In the genomic region with DNA sequence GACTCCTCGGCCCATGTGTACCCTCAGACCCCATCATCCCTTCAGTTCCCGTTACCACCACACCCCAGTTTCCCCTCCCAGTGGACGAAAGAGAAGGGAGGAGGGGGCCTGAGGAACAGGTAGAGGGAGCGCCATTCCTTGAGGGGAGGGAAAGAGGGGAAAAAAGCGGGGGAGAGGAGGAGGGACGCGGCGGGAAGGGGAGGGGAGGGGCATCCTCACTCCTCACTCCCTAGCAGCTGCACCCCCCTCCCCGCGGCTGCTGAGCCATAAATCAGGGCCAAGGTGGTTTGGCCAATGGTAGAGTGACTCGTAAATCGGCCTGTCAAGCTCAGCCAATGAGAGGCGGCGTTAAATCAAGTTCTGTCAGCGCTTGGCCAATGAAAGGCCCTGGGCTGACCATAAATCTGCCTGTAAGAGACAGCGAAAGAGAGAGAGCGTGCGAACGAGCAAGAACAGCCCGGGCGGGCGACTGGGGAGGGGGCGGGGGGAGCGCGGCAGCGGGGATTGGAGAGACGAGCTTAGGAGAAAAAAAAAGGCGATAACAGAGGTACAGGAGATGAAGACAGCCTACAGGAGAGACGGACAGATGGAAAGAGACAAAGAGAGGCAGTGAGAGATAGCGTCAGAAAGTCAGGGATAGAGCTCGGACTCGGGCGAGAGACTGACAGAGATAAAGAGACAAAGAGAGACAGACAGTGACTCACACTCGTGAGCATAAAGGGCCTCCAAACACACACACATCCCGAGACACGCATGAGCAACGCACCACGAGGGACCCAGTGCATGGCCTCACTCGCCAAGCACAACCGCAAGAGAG, we compare ENCODE assay signal across 9 cellular contexts. TPM values are rescaled to one million over a fixed set of nuclear protein-coding genes. Genes with fewer than 3 reads are reported as not detected.
DNase-seq lines count a peak whose midpoint lies in the region; ATAC-seq and TF ChIP-seq lines count a peak whose summit lies in the region.
"Had no signal": no experiment of that assay in that cellular context is flagged by ENCODE, and none has a peak within 500 bp of the region (broad histone marks: within the 10 kb centered on the region; RNA-seq: fewer than 3 reads in every experiment).

No MANE protein-coding gene starts in this region.

- ATAC-seq in GM19372 (IDR thresholded peaks at IDR 0.05; ENCODE audit: low read depth, unreplicated experiment) (peak; percentile 99), HG03520 (IDR thresholded peaks at IDR 0.05; ENCODE audit: unreplicated experiment) (peak; percentile 97)

- H3K36me3 Mint-ChIP-seq in activated CD4-positive, alpha-beta T cell treated with anti-CD3 and anti-CD28 coated beads, Interleukin-2, amount 10 ng/mL, durations not matched to agents 7 days and 5 days (ENCODE audit: low read depth): no peaks in the 10 kb centered on the region

- H3K9me3 Mint-ChIP-seq in activated CD4-positive, alpha-beta T cell treated with anti-CD3 and anti-CD28 coated beads, Interleukin-2, amount 10 ng/mL, durations not matched to agents 7 days and 5 days: no peaks in the 10 kb centered on the region
- H3K9me3 Mint-ChIP-seq: dendritic cell treated with granulocyte-macrophage colony-stimulating factor and Interleukin-4, amounts not matched to agents 40 ng/mL and 50 ng/mL, for 4 days had no signal

- no peaks in the 10 kb centered on the region for H3K36me3 ChIP-seq in liver (ENCODE audit: control insufficient read depth in 4 of 4, insufficient read depth in 3 of 4, low read depth in 1 of 4, low read length in 3 of 4)

- no peak for TF ChIP-seq CTCF in liver (IDR thresholded peaks at IDR 0.05; ENCODE audit: low read depth, low read length, missing input control)

- no peak overlapping the region for H3K4me3 Mint-ChIP-seq in activated CD4-positive, alpha-beta T cell treated with anti-CD3 and anti-CD28 coated beads, Interleukin-2, amount 10 ng/mL, durations not matched to agents 7 days and 5 days
- H3K4me3 Mint-ChIP-seq: dendritic cell treated with granulocyte-macrophage colony-stimulating factor and Interleukin-4, amounts not matched to agents 40 ng/mL and 50 ng/mL, for 4 days had no signal

- peak overlapping the region; percentile 76 to 90 for H3K27ac ChIP-seq in liver (ENCODE audit: low read depth in 1 of 2, low read length in 2 of 2)

- H3K9ac ChIP-seq in liver (ENCODE audit: low read depth in 1 of 2, low read length in 2 of 2): peak overlapping the region; percentile 67 to 93

- TF ChIP-seq RAD21 in liver (IDR thresholded peaks at IDR 0.05): peak in 1 of 2 donors; percentile 47

- H3K27ac Mint-ChIP-seq in activated CD4-positive, alpha-beta T cell treated with anti-CD3 and anti-CD28 coated beads, Interleukin-2, amount 10 ng/mL, durations not matched to agents 7 days and 5 days: no peak overlapping the region
- H3K27ac Mint-ChIP-seq: dendritic cell treated with granulocyte-macrophage colony-stimulating factor and Interleukin-4, amounts not matched to agents 40 ng/mL and 50 ng/mL, for 4 days had no signal

- peaks cover 6 to 26% (median 10%) of the 10 kb centered on the region in 4 donors for H3K4me1 ChIP-seq in liver (ENCODE audit: control insufficient read depth in 4 of 4, insufficient read depth in 4 of 4, low read length in 3 of 4)

- peak overlapping the region; percentile 61 to 82 (median 63) for H3K4me3 ChIP-seq in liver (ENCODE audit: low read depth in 1 of 3, low read length in 3 of 3)

- H3K27me3 ChIP-seq in liver (ENCODE audit: control insufficient read depth in 4 of 4, insufficient read depth in 4 of 4, low read length in 3 of 4): no peaks in the 10 kb centered on the region

- CTCF ChIA-PET in activated CD4-positive, alpha-beta T cell treated with anti-CD3 and anti-CD28 coated beads, Interleukin-2, amount 10 ng/mL, durations not matched to agents 7 days and 5 days (lab: Charles Lee): interaction anchor here (0.7 to 3.3 kb wide), 20 partner anchors 9 to 158 kb away, joined by 3 to 14 read pairs (median 4); a partner anchor contains a TSS

- DNase-seq in C1 segment of cervical spinal cord (lab: John Stamatoyannopoulos, UW): peak; percentile 73 to 99 (median 95)
- peak; percentile 98 for DNase-seq in NCI-H526 treated with DMSO at 0.1 percent for 48 hours (lab: John Stamatoyannopoulos, UW)
- DNase-seq in activated CD4-positive, alpha-beta T cell treated with anti-CD3 and anti-CD28 coated beads, Interleukin-2, amount 10 ng/mL, durations not matched to agents 7 days and 5 days: peak; percentile 98
- peak; percentile 99 to 100 for DNase-seq in dermis microvascular lymphatic vessel endothelial cell (ENCODE audit: low read depth in 2 of 2)
- peak; percentile 84 for DNase-seq in stimulated activated CD4-positive, alpha-beta T cell treated with anti-CD3 and anti-CD28 coated beads, Interleukin-4, amount 100 ng/mL, for 1 hour

- peaks cover 30% of the 10 kb centered on the region for H3K4me1 Mint-ChIP-seq in activated CD4-positive, alpha-beta T cell treated with anti-CD3 and anti-CD28 coated beads, Interleukin-2, amount 10 ng/mL, durations not matched to agents 7 days and 5 days

- H3K27me3 Mint-ChIP-seq in activated CD4-positive, alpha-beta T cell treated with anti-CD3 and anti-CD28 coated beads, Interleukin-2, amount 10 ng/mL, durations not matched to agents 7 days and 5 days: no peaks in the 10 kb centered on the region
- H3K27me3 Mint-ChIP-seq: dendritic cell treated with granulocyte-macrophage colony-stimulating factor and Interleukin-4, amounts not matched to agents 40 ng/mL and 50 ng/mL, for 4 days had no signal

- H3K9me3 ChIP-seq in liver (ENCODE audit: control insufficient read depth in 4 of 4, low read length in 3 of 4): no peaks in the 10 kb centered on the region

- WGBS in liver: 2% methylated on average over 40 of the region's 40 CpGs

- POLR2A ChIA-PET in activated CD4-positive, alpha-beta T cell treated with anti-CD3 and anti-CD28 coated beads, Interleukin-2, amount 10 ng/mL, durations not matched to agents 7 days and 5 days (lab: Charles Lee): interaction anchor here (0.6 to 1.7 kb wide), 7 partner anchors 22 to 700 kb away, joined by 3 to 5 read pairs (median 3); a partner anchor contains a TSS

TF ChIP-seq in liver, 16 proteins besides CTCF, POLR2A, EP300 and RAD21 (continues in another document):
- TF ChIP-seq, protein P1, sequence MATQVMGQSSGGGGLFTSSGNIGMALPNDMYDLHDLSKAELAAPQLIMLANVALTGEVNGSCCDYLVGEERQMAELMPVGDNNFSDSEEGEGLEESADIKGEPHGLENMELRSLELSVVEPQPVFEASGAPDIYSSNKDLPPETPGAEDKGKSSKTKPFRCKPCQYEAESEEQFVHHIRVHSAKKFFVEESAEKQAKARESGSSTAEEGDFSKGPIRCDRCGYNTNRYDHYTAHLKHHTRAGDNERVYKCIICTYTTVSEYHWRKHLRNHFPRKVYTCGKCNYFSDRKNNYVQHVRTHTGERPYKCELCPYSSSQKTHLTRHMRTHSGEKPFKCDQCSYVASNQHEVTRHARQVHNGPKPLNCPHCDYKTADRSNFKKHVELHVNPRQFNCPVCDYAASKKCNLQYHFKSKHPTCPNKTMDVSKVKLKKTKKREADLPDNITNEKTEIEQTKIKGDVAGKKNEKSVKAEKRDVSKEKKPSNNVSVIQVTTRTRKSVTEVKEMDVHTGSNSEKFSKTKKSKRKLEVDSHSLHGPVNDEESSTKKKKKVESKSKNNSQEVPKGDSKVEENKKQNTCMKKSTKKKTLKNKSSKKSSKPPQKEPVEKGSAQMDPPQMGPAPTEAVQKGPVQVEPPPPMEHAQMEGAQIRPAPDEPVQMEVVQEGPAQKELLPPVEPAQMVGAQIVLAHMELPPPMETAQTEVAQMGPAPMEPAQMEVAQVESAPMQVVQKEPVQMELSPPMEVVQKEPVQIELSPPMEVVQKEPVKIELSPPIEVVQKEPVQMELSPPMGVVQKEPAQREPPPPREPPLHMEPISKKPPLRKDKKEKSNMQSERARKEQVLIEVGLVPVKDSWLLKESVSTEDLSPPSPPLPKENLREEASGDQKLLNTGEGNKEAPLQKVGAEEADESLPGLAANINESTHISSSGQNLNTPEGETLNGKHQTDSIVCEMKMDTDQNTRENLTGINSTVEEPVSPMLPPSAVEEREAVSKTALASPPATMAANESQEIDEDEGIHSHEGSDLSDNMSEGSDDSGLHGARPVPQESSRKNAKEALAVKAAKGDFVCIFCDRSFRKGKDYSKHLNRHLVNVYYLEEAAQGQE (IDR thresholded peaks at IDR 0.05): peak; percentile 43
- TF ChIP-seq RXRA (IDR thresholded peaks at IDR 0.05) (peak; percentile 40 to 45), SP1 (IDR thresholded peaks at IDR 0.05) (peak; percentile 99), NR2F2 (IDR thresholded peaks at IDR 0.05) (peak; percentile 14)
- TF ChIP-seq, protein P2, sequence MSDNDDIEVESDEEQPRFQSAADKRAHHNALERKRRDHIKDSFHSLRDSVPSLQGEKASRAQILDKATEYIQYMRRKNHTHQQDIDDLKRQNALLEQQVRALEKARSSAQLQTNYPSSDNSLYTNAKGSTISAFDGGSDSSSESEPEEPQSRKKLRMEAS (IDR thresholded peaks at IDR 0.05): peak; percentile 23

RNA-seq across cellular contexts. Expression of a gene that starts 5.1 kb away (rescaled TPM):
- under 1 TPM; 0.15 to 0.33 TPM for total RNA-seq in activated CD4-positive, alpha-beta T cell treated with anti-CD3 and anti-CD28 coated beads, Interleukin-2, amount 10 ng/mL, durations not matched to agents 7 days and 5 days
- total RNA-seq in dermis microvascular lymphatic vessel endothelial cell (not detected in 2 replicates), liver (under 1 TPM; 0.33 to 0.37 TPM)
- under 1 TPM in 1 of 2 donors, not detected in 1; 0.09 TPM for polyA plus RNA-seq in liver

RNA-seq across cellular contexts. Expression of a gene that starts 25.4 kb away (rescaled TPM):
- 1 to 10 TPM in 1 of 2 experiments, under 1 TPM in 1; 0.48 to 1.3 TPM for total RNA-seq in activated CD4-positive, alpha-beta T cell treated with anti-CD3 and anti-CD28 coated beads, Interleukin-2, amount 10 ng/mL, durations not matched to agents 7 days and 5 days
- total RNA-seq in dermis microvascular lymphatic vessel endothelial cell (0.26 and 0.89 TPM in 2 replicates), liver (1 to 10 TPM; 2.8 to 4.0 TPM)
- 1 to 10 TPM; 2.5 to 2.8 TPM for polyA plus RNA-seq in liver

RNA-seq across cellular contexts. Expression of a gene that starts 34.2 kb away (rescaled TPM):
- 100 to 1,000 TPM; 113 to 124 TPM for total RNA-seq in activated CD4-positive, alpha-beta T cell treated with anti-CD3 and anti-CD28 coated beads, Interleukin-2, amount 10 ng/mL, durations not matched to agents 7 days and 5 days
- total RNA-seq in dermis microvascular lymphatic vessel endothelial cell: 75.4 and 96.7 TPM in 2 replicates
- total RNA-seq in liver: 10 to 100 TPM; 54.6 to 87.7 TPM
- 10 to 100 TPM; 71.9 to 92.6 TPM for polyA plus RNA-seq in liver

RNA-seq across cellular contexts. Expression of a gene that starts 58.3 kb away (rescaled TPM):
- total RNA-seq in activated CD4-positive, alpha-beta T cell treated with anti-CD3 and anti-CD28 coated beads, Interleukin-2, amount 10 ng/mL, durations not matched to agents 7 days and 5 days: not detected
- total RNA-seq in dermis microvascular lymphatic vessel endothelial cell (not detected in 2 replicates), liver (100 to 1,000 TPM in 1 of 2 donors, 1 to 10 TPM in 1; 1.7 to 155 TPM)
- polyA plus RNA-seq in liver: under 1 TPM; 0.44 to 0.71 TPM

RNA-seq across cellular contexts. Expression of a gene that starts 59.9 kb away (rescaled TPM):
- total RNA-seq in activated CD4-positive, alpha-beta T cell treated with anti-CD3 and anti-CD28 coated beads, Interleukin-2, amount 10 ng/mL, durations not matched to agents 7 days and 5 days: 10 to 100 TPM; 83.5 to 88.7 TPM
- 299 and 342 TPM in 2 replicates for total RNA-seq in dermis microvascular lymphatic vessel endothelial cell
- 10 to 100 TPM; 52.2 to 60.7 TPM for total RNA-seq in liver
- polyA plus RNA-seq in liver: 10 to 100 TPM; 26.6 to 27.1 TPM

Comparison
In these comparisons a context has a peak if more than half of its experiments do, and no peak if none do; other contexts are left out.
1. Peak in every context shown above with its lines: DNase-seq, ATAC-seq, H3K4me3 ChIP-seq and H3K27ac ChIP-seq.